Comparison of ENCODE assay signal across 21 cellular contexts in genomic region chr4:101331017-101331416, GRCh38.
"Had no signal": no experiment of that assay in that cellular context is flagged by ENCODE, and none has a peak within 500 bp of the region (broad histone marks: within the 10 kb centered on the region; RNA-seq: fewer than 3 reads in every experiment).

No MANE protein-coding gene starts in this region.

- H3K4me1 ChIP-seq: breast epithelium, colonic mucosa, prostate gland, upper lobe of right lung had no signal

- H3K27ac ChIP-seq: breast epithelium, colonic mucosa, hepatocyte, neutrophil, ovary, prostate gland, upper lobe of right lung had no signal

- H3K36me3 Mint-ChIP-seq: immature natural killer cell; natural killer cell treated with Interleukin-12 subunit alpha and Interleukin-12 subunit beta and Interleukin-15 and Interleukin-18, amount 100 ng/mL, for 72 hours had no signal

- H3K27me3 Mint-ChIP-seq: activated naive CD8-positive, alpha-beta T cell treated with anti-CD3 and anti-CD28 coated beads for 36 hours; memory B cell; natural killer cell treated with Interleukin-12 subunit alpha and Interleukin-12 subunit beta and Interleukin-15 and Interleukin-18, amount 100 ng/mL, for 72 hours had no signal

- H3K27me3 ChIP-seq: breast epithelium, colonic mucosa, hepatocyte, neutrophil, ovary, upper lobe of right lung had no signal

- H3K4me3 Mint-ChIP-seq: activated CD8-positive, alpha-beta T cell treated with anti-CD3 and anti-CD28 coated beads, Interleukin-2, amount 10 ng/mL, durations not matched to agents 7 days and 5 days; activated naive CD8-positive, alpha-beta T cell treated with anti-CD3 and anti-CD28 coated beads for 36 hours; immature natural killer cell; memory B cell; natural killer cell treated with Interleukin-12 subunit alpha and Interleukin-12 subunit beta and Interleukin-15 and Interleukin-18, amount 100 ng/mL, for 72 hours had no signal

- H3K9me3 Mint-ChIP-seq: activated naive CD8-positive, alpha-beta T cell treated with anti-CD3 and anti-CD28 coated beads for 36 hours; immature natural killer cell; memory B cell; natural killer cell treated with Interleukin-12 subunit alpha and Interleukin-12 subunit beta and Interleukin-15 and Interleukin-18, amount 100 ng/mL, for 72 hours had no signal

- H3K36me3 ChIP-seq: breast epithelium, colonic mucosa, neutrophil, ovary, prostate gland, upper lobe of right lung had no signal

- H3K27ac Mint-ChIP-seq: activated CD8-positive, alpha-beta T cell treated with anti-CD3 and anti-CD28 coated beads, Interleukin-2, amount 10 ng/mL, durations not matched to agents 7 days and 5 days; activated naive CD8-positive, alpha-beta T cell treated with anti-CD3 and anti-CD28 coated beads for 36 hours; memory B cell; natural killer cell treated with Interleukin-12 subunit alpha and Interleukin-12 subunit beta and Interleukin-15 and Interleukin-18, amount 100 ng/mL, for 72 hours had no signal

- ATAC-seq: activated CD8-positive, alpha-beta T cell treated with anti-CD3 and anti-CD28 coated beads, Interleukin-2, amount 10 ng/mL, durations not matched to agents 7 days and 5 days; left ventricle myocardium superior; natural killer cell treated with Interleukin-12 subunit alpha and Interleukin-12 subunit beta and Interleukin-15 and Interleukin-18, amount 100 ng/mL, for 72 hours; right cardiac atrium; stimulated activated naive CD8-positive, alpha-beta T cell treated with anti-CD3 and anti-CD28 coated beads, Interleukin-15, Interleukin-2, amounts not matched to agents 100 U/mL and 50 U/mL, for 24 hours; upper lobe of right lung had no signal

- H3K9me3 ChIP-seq: breast epithelium, colonic mucosa, neutrophil, ovary, prostate gland, upper lobe of right lung had no signal

- DNase-seq: activated CD4-positive, alpha-beta T cell treated with anti-CD3 and anti-CD28 coated beads for 1 hour; activated CD4-positive, alpha-beta T cell treated with anti-CD3 and anti-CD28 coated beads, Interleukin-2, amount 50 U/mL, for 1 hour; activated CD8-positive, alpha-beta T cell treated with anti-CD3 and anti-CD28 coated beads, Interleukin-2, amount 10 ng/mL, durations not matched to agents 7 days and 5 days; activated naive CD8-positive, alpha-beta T cell treated with anti-CD3 and anti-CD28 coated beads for 36 hours; activated T-cell treated with anti-CD3 and anti-CD28 coated beads, Interleukin-2, amount 50 U/mL, for 1 hour; colonic mucosa; foreskin melanocyte; glutamatergic neuron; immature natural killer cell; left ventricle myocardium superior; ovary; right cardiac atrium; stimulated activated CD4-positive, alpha-beta T cell treated with anti-CD3 and anti-CD28 coated beads, Interleukin-4, amount 100 ng/mL, for 24 hours; stimulated activated naive CD8-positive, alpha-beta T cell treated with anti-CD3 and anti-CD28 coated beads, Interleukin-15, Interleukin-2, amounts not matched to agents 100 U/mL and 50 U/mL, for 24 hours; upper lobe of right lung had no signal

- H3K4me3 ChIP-seq: breast epithelium, colonic mucosa, hepatocyte, ovary, prostate gland, upper lobe of right lung had no signal
